Comparison of ENCODE assay signal across 29 cellular contexts in the genomic region with DNA sequence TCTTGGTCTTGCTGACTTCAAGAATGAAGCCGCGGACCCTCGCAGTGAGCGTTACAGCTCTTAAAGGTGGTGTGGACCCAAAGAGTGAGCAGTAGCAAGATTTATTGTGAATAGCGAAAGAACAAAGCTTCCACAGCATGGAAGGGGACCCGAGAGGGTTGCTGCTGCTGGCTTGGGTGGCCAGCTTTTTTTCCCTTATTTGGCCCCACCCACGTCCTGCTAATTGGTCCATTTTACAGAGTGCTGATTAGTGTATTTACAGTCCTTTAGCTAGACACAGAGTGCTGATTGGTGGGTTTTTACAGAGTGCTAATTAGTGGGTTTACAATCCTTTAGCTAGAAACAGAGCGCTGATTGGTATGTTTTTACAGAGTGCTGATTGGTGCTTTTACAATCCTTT.
"Had no signal": no experiment of that assay in that cellular context is flagged by ENCODE, and none has a peak within 500 bp of the region (broad histone marks: within the 10 kb centered on the region; RNA-seq: fewer than 3 reads in every experiment).

No MANE protein-coding gene starts in this region.

- H3K4me2 ChIP-seq: hepatocyte had no signal

- H3K27ac ChIP-seq: colonic mucosa, coronary artery, dorsolateral prefrontal cortex, epithelial cell of prostate, esophagus muscularis mucosa, esophagus squamous epithelium, foreskin keratinocyte, gastrocnemius medialis, gastroesophageal sphincter, heart left ventricle, heart right ventricle, hepatocyte had no signal

- FAIRE-seq: colon, endometrium, endothelial cell of umbilical vein, frontal cortex had no signal

- H3K4me1 ChIP-seq: colonic mucosa, esophagus muscularis mucosa, foreskin keratinocyte, gastrocnemius medialis, heart left ventricle had no signal

- DNase-seq: colonic mucosa; cortex of kidney; dermis blood vessel endothelial cell; dorsolateral prefrontal cortex; effector CD4-positive, alpha-beta T cell; effector CD8-positive, alpha-beta T cell; effector memory CD4-positive, alpha-beta T cell; effector memory CD8-positive, alpha-beta T cell; endodermal cell; erythroblast; esophagus squamous epithelium; foreskin fibroblast; foreskin keratinocyte; foreskin melanocyte; gastrocnemius medialis; glutamatergic neuron; head of caudate nucleus; heart left ventricle; heart right ventricle had no signal

- H3K79me2 ChIP-seq: hepatocyte had no signal

- H2AFZ ChIP-seq: hepatocyte had no signal

- H3K4me3 ChIP-seq: colonic mucosa, coronary artery, dorsolateral prefrontal cortex, esophagus muscularis mucosa, esophagus squamous epithelium, gastrocnemius medialis, gastroesophageal sphincter, heart left ventricle, heart right ventricle, hepatocyte had no signal

- H3K9me3 ChIP-seq: colonic mucosa, esophagus muscularis mucosa, esophagus squamous epithelium, gastrocnemius medialis, gastroesophageal sphincter, heart left ventricle, heart right ventricle had no signal

- H3K27me3 ChIP-seq: colonic mucosa, dorsolateral prefrontal cortex, esophagus muscularis mucosa, esophagus squamous epithelium, gastrocnemius medialis, gastroesophageal sphincter, heart left ventricle, heart right ventricle, hepatocyte had no signal

- ATAC-seq: effector memory CD8-positive, alpha-beta T cell; esophagus mucosa; foreskin keratinocyte; gastrocnemius medialis; gastroesophageal sphincter; heart left ventricle; heart right ventricle had no signal

- H3K36me3 ChIP-seq: colonic mucosa, esophagus muscularis mucosa, esophagus squamous epithelium, gastrocnemius medialis, gastroesophageal sphincter, heart left ventricle, heart right ventricle had no signal
